In the genomic region with DNA sequence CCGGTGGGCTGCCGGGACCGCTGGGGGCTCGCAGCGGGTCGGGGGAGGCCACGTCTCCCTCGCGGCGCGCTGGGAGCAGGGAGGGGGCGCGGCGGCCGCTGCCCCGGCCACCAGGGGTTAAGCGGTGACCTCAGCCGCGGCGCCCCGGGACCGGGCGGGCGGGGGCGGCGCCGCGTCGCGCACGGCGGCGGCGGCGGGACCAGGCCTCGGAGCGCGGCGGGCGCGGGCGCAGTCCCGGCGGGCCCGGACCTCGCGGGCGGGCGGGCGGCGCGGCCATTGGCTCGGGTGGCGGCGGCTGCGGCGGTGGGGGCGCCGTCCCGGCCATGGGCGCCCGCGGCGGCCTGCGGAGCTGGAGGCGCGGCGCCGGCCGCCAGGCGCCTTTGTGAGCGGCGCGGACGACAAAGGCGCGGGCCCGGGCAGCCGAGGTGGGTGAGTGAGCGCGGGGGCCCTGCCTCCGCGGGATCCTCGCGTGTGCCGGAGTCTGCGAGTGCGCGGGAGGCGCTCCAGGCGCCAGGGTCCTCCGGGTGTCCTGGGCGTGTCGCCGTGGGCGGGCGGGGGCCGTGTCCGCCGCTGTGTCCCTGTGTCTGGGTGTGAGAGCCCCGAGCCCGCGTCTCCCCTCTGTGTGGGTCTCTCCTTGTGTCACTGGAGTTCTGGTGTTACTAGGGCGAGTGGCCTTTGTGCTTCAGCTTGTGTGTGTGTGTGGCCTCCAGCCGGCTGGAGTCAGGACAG, we compare ENCODE assay signal across 1 cellular context.
TF ChIP-seq lines count a peak whose summit lies in the region.

A gene with protein sequence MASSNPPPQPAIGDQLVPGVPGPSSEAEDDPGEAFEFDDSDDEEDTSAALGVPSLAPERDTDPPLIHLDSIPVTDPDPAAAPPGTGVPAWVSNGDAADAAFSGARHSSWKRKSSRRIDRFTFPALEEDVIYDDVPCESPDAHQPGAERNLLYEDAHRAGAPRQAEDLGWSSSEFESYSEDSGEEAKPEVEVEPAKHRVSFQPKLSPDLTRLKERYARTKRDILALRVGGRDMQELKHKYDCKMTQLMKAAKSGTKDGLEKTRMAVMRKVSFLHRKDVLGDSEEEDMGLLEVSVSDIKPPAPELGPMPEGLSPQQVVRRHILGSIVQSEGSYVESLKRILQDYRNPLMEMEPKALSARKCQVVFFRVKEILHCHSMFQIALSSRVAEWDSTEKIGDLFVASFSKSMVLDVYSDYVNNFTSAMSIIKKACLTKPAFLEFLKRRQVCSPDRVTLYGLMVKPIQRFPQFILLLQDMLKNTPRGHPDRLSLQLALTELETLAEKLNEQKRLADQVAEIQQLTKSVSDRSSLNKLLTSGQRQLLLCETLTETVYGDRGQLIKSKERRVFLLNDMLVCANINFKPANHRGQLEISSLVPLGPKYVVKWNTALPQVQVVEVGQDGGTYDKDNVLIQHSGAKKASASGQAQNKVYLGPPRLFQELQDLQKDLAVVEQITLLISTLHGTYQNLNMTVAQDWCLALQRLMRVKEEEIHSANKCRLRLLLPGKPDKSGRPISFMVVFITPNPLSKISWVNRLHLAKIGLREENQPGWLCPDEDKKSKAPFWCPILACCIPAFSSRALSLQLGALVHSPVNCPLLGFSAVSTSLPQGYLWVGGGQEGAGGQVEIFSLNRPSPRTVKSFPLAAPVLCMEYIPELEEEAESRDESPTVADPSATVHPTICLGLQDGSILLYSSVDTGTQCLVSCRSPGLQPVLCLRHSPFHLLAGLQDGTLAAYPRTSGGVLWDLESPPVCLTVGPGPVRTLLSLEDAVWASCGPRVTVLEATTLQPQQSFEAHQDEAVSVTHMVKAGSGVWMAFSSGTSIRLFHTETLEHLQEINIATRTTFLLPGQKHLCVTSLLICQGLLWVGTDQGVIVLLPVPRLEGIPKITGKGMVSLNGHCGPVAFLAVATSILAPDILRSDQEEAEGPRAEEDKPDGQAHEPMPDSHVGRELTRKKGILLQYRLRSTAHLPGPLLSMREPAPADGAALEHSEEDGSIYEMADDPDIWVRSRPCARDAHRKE (N-terminal part only) (plus strand): TSS at position 173 of the 729 bp plus-strand sequence. CDS start 40,898 bp downstream, outside the sequence.

TF ChIP-seq in HepG2, 621 proteins besides CTCF, POLR2A, EP300 and RAD21 (continued from another document):
- TF ChIP-seq, protein P1, sequence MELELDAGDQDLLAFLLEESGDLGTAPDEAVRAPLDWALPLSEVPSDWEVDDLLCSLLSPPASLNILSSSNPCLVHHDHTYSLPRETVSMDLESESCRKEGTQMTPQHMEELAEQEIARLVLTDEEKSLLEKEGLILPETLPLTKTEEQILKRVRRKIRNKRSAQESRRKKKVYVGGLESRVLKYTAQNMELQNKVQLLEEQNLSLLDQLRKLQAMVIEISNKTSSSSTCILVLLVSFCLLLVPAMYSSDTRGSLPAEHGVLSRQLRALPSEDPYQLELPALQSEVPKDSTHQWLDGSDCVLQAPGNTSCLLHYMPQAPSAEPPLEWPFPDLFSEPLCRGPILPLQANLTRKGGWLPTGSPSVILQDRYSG (CRISPR knock-in tag; IDR thresholded peaks at IDR 0.05) = no peak
- TF ChIP-seq ZNF772 (CRISPR knock-in tag; IDR thresholded peaks at IDR 0.05) = 0 out of 2 replicates have a peak, but pooled peaks have one; percentile 34
- TF ChIP-seq WIZ (CRISPR knock-in tag; IDR thresholded peaks at IDR 0.05) = no peak
- TF ChIP-seq, protein P2, sequence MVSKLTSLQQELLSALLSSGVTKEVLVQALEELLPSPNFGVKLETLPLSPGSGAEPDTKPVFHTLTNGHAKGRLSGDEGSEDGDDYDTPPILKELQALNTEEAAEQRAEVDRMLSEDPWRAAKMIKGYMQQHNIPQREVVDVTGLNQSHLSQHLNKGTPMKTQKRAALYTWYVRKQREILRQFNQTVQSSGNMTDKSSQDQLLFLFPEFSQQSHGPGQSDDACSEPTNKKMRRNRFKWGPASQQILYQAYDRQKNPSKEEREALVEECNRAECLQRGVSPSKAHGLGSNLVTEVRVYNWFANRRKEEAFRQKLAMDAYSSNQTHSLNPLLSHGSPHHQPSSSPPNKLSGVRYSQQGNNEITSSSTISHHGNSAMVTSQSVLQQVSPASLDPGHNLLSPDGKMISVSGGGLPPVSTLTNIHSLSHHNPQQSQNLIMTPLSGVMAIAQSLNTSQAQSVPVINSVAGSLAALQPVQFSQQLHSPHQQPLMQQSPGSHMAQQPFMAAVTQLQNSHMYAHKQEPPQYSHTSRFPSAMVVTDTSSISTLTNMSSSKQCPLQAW (CRISPR knock-in tag; IDR thresholded peaks at IDR 0.05) = no peak
- TF ChIP-seq POLR2AphosphoS5 (IDR thresholded peaks at IDR 0.05; ENCODE audit: low read depth, low read length) = no peak
- TF ChIP-seq PLRG1 (conservative IDR thresholded peaks at IDR 0.05) = no peak
- TF ChIP-seq KDM2A (CRISPR knock-in tag; IDR thresholded peaks at IDR 0.05; ENCODE audit: borderline replicate concordance, low read depth) = no peak
- TF ChIP-seq, protein P3, sequence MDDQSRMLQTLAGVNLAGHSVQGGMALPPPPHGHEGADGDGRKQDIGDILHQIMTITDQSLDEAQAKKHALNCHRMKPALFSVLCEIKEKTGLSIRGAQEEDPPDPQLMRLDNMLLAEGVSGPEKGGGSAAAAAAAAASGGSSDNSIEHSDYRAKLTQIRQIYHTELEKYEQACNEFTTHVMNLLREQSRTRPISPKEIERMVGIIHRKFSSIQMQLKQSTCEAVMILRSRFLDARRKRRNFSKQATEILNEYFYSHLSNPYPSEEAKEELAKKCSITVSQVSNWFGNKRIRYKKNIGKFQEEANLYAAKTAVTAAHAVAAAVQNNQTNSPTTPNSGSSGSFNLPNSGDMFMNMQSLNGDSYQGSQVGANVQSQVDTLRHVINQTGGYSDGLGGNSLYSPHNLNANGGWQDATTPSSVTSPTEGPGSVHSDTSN (CRISPR knock-in tag; IDR thresholded peaks at IDR 0.05; ENCODE audit: borderline replicate concordance) = no peak
- no peak for TF ChIP-seq FOXM1 (CRISPR knock-in tag; IDR thresholded peaks at IDR 0.05)
- TF ChIP-seq ZFP82 (CRISPR knock-in tag; IDR thresholded peaks at IDR 0.05; ENCODE audit: borderline replicate concordance) = 0 out of 2 replicates have a peak, but pooled peaks have one; percentile 23
- no peak for TF ChIP-seq MYC (CRISPR knock-in tag; IDR thresholded peaks at IDR 0.05; ENCODE audit: borderline replicate concordance)
- TF ChIP-seq SALL1 (CRISPR knock-in tag; IDR thresholded peaks at IDR 0.05) = no peak
- no peak for TF ChIP-seq TBX2 (CRISPR knock-in tag; IDR thresholded peaks at IDR 0.05; ENCODE audit: borderline replicate concordance)
- no peak for TF ChIP-seq KLF13 (CRISPR knock-in tag; IDR thresholded peaks at IDR 0.05)
- TF ChIP-seq, protein P4, sequence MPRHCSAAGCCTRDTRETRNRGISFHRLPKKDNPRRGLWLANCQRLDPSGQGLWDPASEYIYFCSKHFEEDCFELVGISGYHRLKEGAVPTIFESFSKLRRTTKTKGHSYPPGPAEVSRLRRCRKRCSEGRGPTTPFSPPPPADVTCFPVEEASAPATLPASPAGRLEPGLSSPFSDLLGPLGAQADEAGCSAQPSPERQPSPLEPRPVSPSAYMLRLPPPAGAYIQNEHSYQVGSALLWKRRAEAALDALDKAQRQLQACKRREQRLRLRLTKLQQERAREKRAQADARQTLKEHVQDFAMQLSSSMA (CRISPR knock-in tag; IDR thresholded peaks at IDR 0.05) = no peak
- TF ChIP-seq PAX8 (CRISPR knock-in tag; IDR thresholded peaks at IDR 0.05; ENCODE audit: borderline replicate concordance) = no peak
- TF ChIP-seq ZNF33A (CRISPR knock-in tag; IDR thresholded peaks at IDR 0.05; ENCODE audit: borderline replicate concordance) = no peak
- TF ChIP-seq ZNF780A (CRISPR knock-in tag; IDR thresholded peaks at IDR 0.05) = no peak
- TF ChIP-seq, protein P5, sequence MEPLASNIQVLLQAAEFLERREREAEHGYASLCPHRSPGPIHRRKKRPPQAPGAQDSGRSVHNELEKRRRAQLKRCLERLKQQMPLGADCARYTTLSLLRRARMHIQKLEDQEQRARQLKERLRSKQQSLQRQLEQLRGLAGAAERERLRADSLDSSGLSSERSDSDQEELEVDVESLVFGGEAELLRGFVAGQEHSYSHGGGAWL (CRISPR knock-in tag; IDR thresholded peaks at IDR 0.05) = 0 out of 2 replicates have a peak, but pooled peaks have one; percentile 15
- no peak for TF ChIP-seq XBP1 (CRISPR knock-in tag; IDR thresholded peaks at IDR 0.05)
- TF ChIP-seq, protein P6, sequence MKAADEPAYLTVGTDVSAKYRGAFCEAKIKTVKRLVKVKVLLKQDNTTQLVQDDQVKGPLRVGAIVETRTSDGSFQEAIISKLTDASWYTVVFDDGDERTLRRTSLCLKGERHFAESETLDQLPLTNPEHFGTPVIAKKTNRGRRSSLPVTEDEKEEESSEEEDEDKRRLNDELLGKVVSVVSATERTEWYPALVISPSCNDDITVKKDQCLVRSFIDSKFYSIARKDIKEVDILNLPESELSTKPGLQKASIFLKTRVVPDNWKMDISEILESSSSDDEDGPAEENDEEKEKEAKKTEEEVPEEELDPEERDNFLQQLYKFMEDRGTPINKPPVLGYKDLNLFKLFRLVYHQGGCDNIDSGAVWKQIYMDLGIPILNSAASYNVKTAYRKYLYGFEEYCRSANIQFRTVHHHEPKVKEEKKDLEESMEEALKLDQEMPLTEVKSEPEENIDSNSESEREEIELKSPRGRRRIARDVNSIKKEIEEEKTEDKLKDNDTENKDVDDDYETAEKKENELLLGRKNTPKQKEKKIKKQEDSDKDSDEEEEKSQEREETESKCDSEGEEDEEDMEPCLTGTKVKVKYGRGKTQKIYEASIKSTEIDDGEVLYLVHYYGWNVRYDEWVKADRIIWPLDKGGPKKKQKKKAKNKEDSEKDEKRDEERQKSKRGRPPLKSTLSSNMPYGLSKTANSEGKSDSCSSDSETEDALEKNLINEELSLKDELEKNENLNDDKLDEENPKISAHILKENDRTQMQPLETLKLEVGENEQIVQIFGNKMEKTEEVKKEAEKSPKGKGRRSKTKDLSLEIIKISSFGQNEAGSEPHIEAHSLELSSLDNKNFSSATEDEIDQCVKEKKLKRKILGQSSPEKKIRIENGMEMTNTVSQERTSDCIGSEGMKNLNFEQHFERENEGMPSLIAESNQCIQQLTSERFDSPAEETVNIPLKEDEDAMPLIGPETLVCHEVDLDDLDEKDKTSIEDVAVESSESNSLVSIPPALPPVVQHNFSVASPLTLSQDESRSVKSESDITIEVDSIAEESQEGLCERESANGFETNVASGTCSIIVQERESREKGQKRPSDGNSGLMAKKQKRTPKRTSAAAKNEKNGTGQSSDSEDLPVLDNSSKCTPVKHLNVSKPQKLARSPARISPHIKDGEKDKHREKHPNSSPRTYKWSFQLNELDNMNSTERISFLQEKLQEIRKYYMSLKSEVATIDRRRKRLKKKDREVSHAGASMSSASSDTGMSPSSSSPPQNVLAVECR (CRISPR knock-in tag; IDR thresholded peaks at IDR 0.05; ENCODE audit: borderline replicate concordance) = peak; percentile 32; the same call in 1 of the 2 replicates
- TF ChIP-seq, protein P7, sequence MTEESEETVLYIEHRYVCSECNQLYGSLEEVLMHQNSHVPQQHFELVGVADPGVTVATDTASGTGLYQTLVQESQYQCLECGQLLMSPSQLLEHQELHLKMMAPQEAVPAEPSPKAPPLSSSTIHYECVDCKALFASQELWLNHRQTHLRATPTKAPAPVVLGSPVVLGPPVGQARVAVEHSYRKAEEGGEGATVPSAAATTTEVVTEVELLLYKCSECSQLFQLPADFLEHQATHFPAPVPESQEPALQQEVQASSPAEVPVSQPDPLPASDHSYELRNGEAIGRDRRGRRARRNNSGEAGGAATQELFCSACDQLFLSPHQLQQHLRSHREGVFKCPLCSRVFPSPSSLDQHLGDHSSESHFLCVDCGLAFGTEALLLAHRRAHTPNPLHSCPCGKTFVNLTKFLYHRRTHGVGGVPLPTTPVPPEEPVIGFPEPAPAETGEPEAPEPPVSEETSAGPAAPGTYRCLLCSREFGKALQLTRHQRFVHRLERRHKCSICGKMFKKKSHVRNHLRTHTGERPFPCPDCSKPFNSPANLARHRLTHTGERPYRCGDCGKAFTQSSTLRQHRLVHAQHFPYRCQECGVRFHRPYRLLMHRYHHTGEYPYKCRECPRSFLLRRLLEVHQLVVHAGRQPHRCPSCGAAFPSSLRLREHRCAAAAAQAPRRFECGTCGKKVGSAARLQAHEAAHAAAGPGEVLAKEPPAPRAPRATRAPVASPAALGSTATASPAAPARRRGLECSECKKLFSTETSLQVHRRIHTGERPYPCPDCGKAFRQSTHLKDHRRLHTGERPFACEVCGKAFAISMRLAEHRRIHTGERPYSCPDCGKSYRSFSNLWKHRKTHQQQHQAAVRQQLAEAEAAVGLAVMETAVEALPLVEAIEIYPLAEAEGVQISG (CRISPR knock-in tag; IDR thresholded peaks at IDR 0.05) = no peak
- no peak for TF ChIP-seq HOXA9 (CRISPR knock-in tag; IDR thresholded peaks at IDR 0.05; ENCODE audit: borderline replicate concordance)
- TF ChIP-seq DNMT1 (CRISPR knock-in tag; IDR thresholded peaks at IDR 0.05) = no peak
- TF ChIP-seq, protein P8, sequence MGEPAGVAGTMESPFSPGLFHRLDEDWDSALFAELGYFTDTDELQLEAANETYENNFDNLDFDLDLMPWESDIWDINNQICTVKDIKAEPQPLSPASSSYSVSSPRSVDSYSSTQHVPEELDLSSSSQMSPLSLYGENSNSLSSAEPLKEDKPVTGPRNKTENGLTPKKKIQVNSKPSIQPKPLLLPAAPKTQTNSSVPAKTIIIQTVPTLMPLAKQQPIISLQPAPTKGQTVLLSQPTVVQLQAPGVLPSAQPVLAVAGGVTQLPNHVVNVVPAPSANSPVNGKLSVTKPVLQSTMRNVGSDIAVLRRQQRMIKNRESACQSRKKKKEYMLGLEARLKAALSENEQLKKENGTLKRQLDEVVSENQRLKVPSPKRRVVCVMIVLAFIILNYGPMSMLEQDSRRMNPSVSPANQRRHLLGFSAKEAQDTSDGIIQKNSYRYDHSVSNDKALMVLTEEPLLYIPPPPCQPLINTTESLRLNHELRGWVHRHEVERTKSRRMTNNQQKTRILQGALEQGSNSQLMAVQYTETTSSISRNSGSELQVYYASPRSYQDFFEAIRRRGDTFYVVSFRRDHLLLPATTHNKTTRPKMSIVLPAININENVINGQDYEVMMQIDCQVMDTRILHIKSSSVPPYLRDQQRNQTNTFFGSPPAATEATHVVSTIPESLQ (CRISPR knock-in tag; conservative IDR thresholded peaks at IDR 0.05) = no peak
- TF ChIP-seq, protein P9, sequence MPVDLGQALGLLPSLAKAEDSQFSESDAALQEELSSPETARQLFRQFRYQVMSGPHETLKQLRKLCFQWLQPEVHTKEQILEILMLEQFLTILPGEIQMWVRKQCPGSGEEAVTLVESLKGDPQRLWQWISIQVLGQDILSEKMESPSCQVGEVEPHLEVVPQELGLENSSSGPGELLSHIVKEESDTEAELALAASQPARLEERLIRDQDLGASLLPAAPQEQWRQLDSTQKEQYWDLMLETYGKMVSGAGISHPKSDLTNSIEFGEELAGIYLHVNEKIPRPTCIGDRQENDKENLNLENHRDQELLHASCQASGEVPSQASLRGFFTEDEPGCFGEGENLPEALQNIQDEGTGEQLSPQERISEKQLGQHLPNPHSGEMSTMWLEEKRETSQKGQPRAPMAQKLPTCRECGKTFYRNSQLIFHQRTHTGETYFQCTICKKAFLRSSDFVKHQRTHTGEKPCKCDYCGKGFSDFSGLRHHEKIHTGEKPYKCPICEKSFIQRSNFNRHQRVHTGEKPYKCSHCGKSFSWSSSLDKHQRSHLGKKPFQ (CRISPR knock-in tag; IDR thresholded peaks at IDR 0.05; ENCODE audit: insufficient replicate concordance) = no peak
- no peak for TF ChIP-seq ZNF577 (CRISPR knock-in tag; IDR thresholded peaks at IDR 0.05; ENCODE audit: borderline replicate concordance, low read depth)
- TF ChIP-seq KLF15 (CRISPR knock-in tag; IDR thresholded peaks at IDR 0.05; ENCODE audit: borderline replicate concordance) = no peak
- TF ChIP-seq PHF8 (CRISPR knock-in tag; IDR thresholded peaks at IDR 0.05) = peak; percentile 33; the same call in 1 of the 2 replicates
- 0 out of 2 replicates have a peak, but pooled peaks have one; percentile 25 for TF ChIP-seq TMF1 (CRISPR knock-in tag; IDR thresholded peaks at IDR 0.05; ENCODE audit: low read depth)
TF ChIP-seq in HepG2: peak in this region for 16.
